In the genomic region with DNA sequence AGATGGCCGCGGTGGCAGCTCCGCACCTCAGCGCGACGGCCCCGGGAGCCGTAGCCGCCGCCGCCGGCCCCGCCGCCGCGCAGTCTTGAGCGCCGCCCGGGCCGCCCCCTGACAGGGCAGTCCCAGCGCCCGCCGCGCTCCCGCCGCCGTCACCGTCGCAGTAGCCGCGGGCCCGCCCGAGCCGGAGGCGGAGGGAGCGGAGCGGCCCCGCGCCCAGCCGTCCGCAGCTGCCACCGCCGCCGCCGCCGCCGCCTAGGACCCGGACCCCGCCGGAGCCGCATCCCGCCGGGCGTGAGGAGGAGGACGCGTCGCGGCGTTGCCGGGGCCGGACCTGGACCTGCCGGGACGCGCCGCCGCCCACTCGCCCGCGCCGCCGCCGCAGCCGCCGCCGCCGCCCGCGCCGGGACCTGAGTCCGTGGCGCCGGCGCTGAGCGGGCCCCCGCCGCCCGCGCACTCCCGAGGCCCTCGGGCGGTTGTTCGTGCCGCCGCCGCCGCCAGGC, we compare ENCODE assay signal across 8 cellular contexts. TPM values are rescaled to one million over a fixed set of nuclear protein-coding genes. Genes with fewer than 3 reads are reported as not detected.
DNase-seq lines count a peak whose midpoint lies in the region; ATAC-seq, FAIRE-seq and TF ChIP-seq lines count a peak whose summit lies in the region.

No MANE protein-coding gene starts in this region.

- no peaks in the 10 kb centered on the region for H3K36me3 ChIP-seq in vagina
- no peaks in the 10 kb centered on the region for H3K36me3 ChIP-seq in kidney (ENCODE audit: control insufficient read depth in 1 of 2, insufficient read depth in 2 of 2, low read length in 2 of 2)

- H3K27ac ChIP-seq in vagina = peak overlapping the region; percentile 68
- peak overlapping the region in 1 of 2 donors; percentile 25 for H3K27ac ChIP-seq in kidney (ENCODE audit: low read depth in 2 of 2, low read length in 2 of 2)

- no peak overlapping the region for H3K9ac ChIP-seq in kidney (ENCODE audit: low read length in 2 of 2)

- H3K27me3 ChIP-seq in vagina = no peaks in the 10 kb centered on the region

- H3K4me1 ChIP-seq in vagina (peaks cover 41% of the 10 kb centered on the region), kidney (ENCODE audit: control insufficient read depth in 1 of 2, insufficient read depth in 1 of 2, low read depth in 1 of 2, low read length in 2 of 2) (peaks cover 0 to 13% of the 10 kb centered on the region in 2 donors)

- TF ChIP-seq POLR2A in lower leg skin (IDR thresholded peaks at IDR 0.05) = no peak
- TF ChIP-seq POLR2A in vagina (IDR thresholded peaks at IDR 0.05) = no peak

- ATAC-seq in GM18909 (IDR thresholded peaks at IDR 0.05; ENCODE audit: poor library complexity, unreplicated experiment) (peak; percentile 19), HG02763 (IDR thresholded peaks at IDR 0.05; ENCODE audit: unreplicated experiment) (peak; percentile 21)

- 0% methylated on average over 22 of the region's 96 CpGs; no CpG with 5 or more reads in 1 of the 2 donors for WGBS in lower leg skin, 2 donors

- TF ChIP-seq CTCF in WI38 (IDR thresholded peaks at IDR 0.05; ENCODE audit: low read depth, low read length) (no peak), lower leg skin (IDR thresholded peaks at IDR 0.05) (no peak), vagina (IDR thresholded peaks at IDR 0.05) (no peak), kidney (IDR thresholded peaks at IDR 0.05; ENCODE audit: borderline replicate concordance, extremely low read depth, insufficient read depth) (no peak)

- H3K4me3 ChIP-seq in WI38 (ENCODE audit: low read depth, low read length) (peak overlapping the region; percentile 75), lower leg skin (ENCODE audit: low read depth, poor library complexity, severe bottlenecking) (peak overlapping the region; percentile 46), vagina (peak overlapping the region; percentile 61 to 95), kidney (ENCODE audit: low read length in 2 of 2) (no peak overlapping the region)

- H3K9me3 ChIP-seq in vagina = no peaks in the 10 kb centered on the region
- H3K9me3 ChIP-seq in kidney (ENCODE audit: control insufficient read depth in 1 of 2, low read length in 2 of 2) = no peaks in the 10 kb centered on the region

- DNase-seq in lower leg skin (ENCODE audit: low spot score in 2 of 2) = no peak
- DNase-seq in vagina (ENCODE audit: extremely low spot score in 2 of 2) = no peak
- no peak for DNase-seq in GF-D8 (lab: John Stamatoyannopoulos, UW)
- DNase-seq in kidney = no peak
- no peak for DNase-seq in amniotic stem cell (lab: John Stamatoyannopoulos, UW)

- intact Hi-C loops in lower leg skin (cut with DNase I; ENCODE audit: low total_unique reads) (no loop called here), vagina (cut with DNase I) (no loop called here), kidney (cut with DNase I) (no loop called here)

- no peak for FAIRE-seq in kidney (lab: Jason Lieb, UNC)

RNA-seq across cellular contexts. Expression of a gene that starts 0.3 kb away (rescaled TPM):
- total RNA-seq in lower leg skin (10 to 100 TPM in 1 of 4 donors, 1 to 10 TPM in 3; 5.3 to 15.4 (median 6.8) TPM), vagina (14.7 TPM), kidney (29.4 TPM)
- polyA plus RNA-seq in kidney (ENCODE audit: insufficient read depth, low read depth, low replicate concordance) = 1.9 TPM

Comparison
In these comparisons a context has a peak if more than half of its experiments do, and no peak if none do; other contexts are left out.
1. H3K4me3 ChIP-seq: peak in WI38 (single experiment), lower leg skin (single experiment) and vagina (2 of 2); none in kidney (0 of 2).